In genomic region chr4:186161138-186161537, GRCh38 we compare ENCODE assay signal across 9 cellular contexts. TPM values are rescaled to one million over a fixed set of nuclear protein-coding genes. Genes with fewer than 3 reads are reported as not detected.
A peak's percentile ranks its signal among the peaks of the same experiment; 100 is the strongest.
DNase-seq lines count a peak whose midpoint lies in the region; ATAC-seq, FAIRE-seq and TF ChIP-seq lines count a peak whose summit lies in the region.
"Had no signal": no experiment of that assay in that cellular context is flagged by ENCODE, and none has a peak within 500 bp of the region (broad histone marks: within the 10 kb centered on the region; RNA-seq: fewer than 3 reads in every experiment).

No MANE protein-coding gene starts in this region.

- peak; percentile 98 for ATAC-seq in GM21717 (IDR thresholded peaks at IDR 0.05; ENCODE audit: unreplicated experiment)
- peak; percentile 91 for ATAC-seq in HG03575 (IDR thresholded peaks at IDR 0.05; ENCODE audit: extremely low read depth, insufficient number of reproducible peaks, low FRiP score, unreplicated experiment)
- peak; percentile 62 for ATAC-seq in left lobe of liver

- no peak for FAIRE-seq in urothelium cell line (lab: Jason Lieb, UNC)

- intact Hi-C loops in tibial artery (cut with DNase I; ENCODE audit: low total_unique reads) = no loop called here

- H3K4me3 ChIP-seq in tibial artery = no peak overlapping the region

- DNase-seq in NCI-H1417 (lab: John Stamatoyannopoulos, UW) (peak; percentile 63 to 81 (median 79)), NCI-H1417 treated with DMSO at 0.1 percent for 48 hours (lab: John Stamatoyannopoulos, UW) (no peak), left lobe of liver (ENCODE audit: low spot score) (no peak), urothelium cell line (ENCODE audit: low spot score) (no peak), tibial artery (no peak), NCI-H2196 (lab: John Stamatoyannopoulos, UW; ENCODE audit: unreplicated experiment) (no peak)

- no peak overlapping the region for H3K27ac ChIP-seq in tibial artery
- H3K27ac ChIP-seq: 22Rv1 had no signal

- no peaks in the 10 kb centered on the region for H3K9me3 ChIP-seq in tibial artery

- peaks cover 4 to 23% (median 23%) of the 10 kb centered on the region in 3 donors for H3K36me3 ChIP-seq in tibial artery

- H3K4me1 ChIP-seq in tibial artery = no peaks in the 10 kb centered on the region

- TF ChIP-seq CTCF in tibial artery (IDR thresholded peaks at IDR 0.05) = no peak

- H3K27me3 ChIP-seq in tibial artery = no peaks in the 10 kb centered on the region

RNA-seq across cellular contexts. Expression of gene CYP4V2, which starts 30.2 kb away (rescaled TPM):
- 103 TPM for total RNA-seq in left lobe of liver

RNA-seq across cellular contexts. Expression of gene FAM149A, which starts 56.6 kb away (rescaled TPM):
- 33.4 TPM for total RNA-seq in left lobe of liver

Comparison
In these comparisons a context has a peak if more than half of its experiments do, and no peak if none do; other contexts are left out.
1. DNase-seq: peak in NCI-H1417 (3 of 3); none in NCI-H1417 treated with DMSO at 0.1 percent for 48 hours (single experiment), left lobe of liver (single experiment), urothelium cell line (single experiment), tibial artery (0 of 2) and NCI-H2196 (single experiment).
2. Peak in every context shown above with its lines, with median percentiles within 50 percentile points of each other: ATAC-seq.